Comparison of ENCODE assay signal across 1 cellular context in genomic region chr3:136196401-136197158, GRCh38.
TF ChIP-seq lines count a peak whose summit lies in the region.

No MANE protein-coding gene starts in this region.

TF ChIP-seq in HepG2, 621 proteins besides CTCF, POLR2A, EP300 and RAD21 (continued from another document and continues in another):
- TF ChIP-seq ZBTB40 (IDR thresholded peaks at IDR 0.05), result no peak
- TF ChIP-seq ZBTB40 (CRISPR knock-in tag; IDR thresholded peaks at IDR 0.05), result peak; percentile 85
- TF ChIP-seq ZNF260 (CRISPR knock-in tag; IDR thresholded peaks at IDR 0.05; ENCODE audit: borderline replicate concordance, low read depth), result peak; percentile 97; the same call in 1 of the 2 replicates
- TF ChIP-seq KMT2B (CRISPR knock-in tag; IDR thresholded peaks at IDR 0.05), result peak; percentile 82; the same call in 1 of the 2 replicates
- TF ChIP-seq MEF2D (CRISPR knock-in tag; IDR thresholded peaks at IDR 0.05), result peak; percentile 98
- TF ChIP-seq PLSCR1 (CRISPR knock-in tag; IDR thresholded peaks at IDR 0.05; ENCODE audit: borderline replicate concordance), result 0 out of 2 replicates have a peak, but pooled peaks have one; percentile 40
- peak; percentile 56; the same call in 1 of the 2 replicates for TF ChIP-seq ZNF788 (CRISPR knock-in tag; IDR thresholded peaks at IDR 0.05; ENCODE audit: borderline replicate concordance)
- TF ChIP-seq ZNF205 (CRISPR knock-in tag; IDR thresholded peaks at IDR 0.05), result peak; percentile 57
- no peak for TF ChIP-seq SSRP1 (CRISPR knock-in tag; IDR thresholded peaks at IDR 0.05)
- TF ChIP-seq FOXC1 (CRISPR knock-in tag; IDR thresholded peaks at IDR 0.05; ENCODE audit: borderline replicate concordance), result peak; percentile 97
- TF ChIP-seq GATAD1 (CRISPR knock-in tag; IDR thresholded peaks at IDR 0.05), result peak; percentile 58; the same call in 1 of the 2 replicates
- no peak for TF ChIP-seq ZFP36 (IDR thresholded peaks at IDR 0.05; ENCODE audit: borderline replicate concordance, low read depth, low read length, partially characterized antibody)
- peak; percentile 98 for TF ChIP-seq ZNF704 (CRISPR knock-in tag; IDR thresholded peaks at IDR 0.05; ENCODE audit: borderline replicate concordance)
- peak; percentile 59; the same call in 1 of the 2 replicates for TF ChIP-seq ZBTB42 (CRISPR knock-in tag; IDR thresholded peaks at IDR 0.05)
- TF ChIP-seq ZNF709 (CRISPR knock-in tag; IDR thresholded peaks at IDR 0.05), result peak; percentile 99
- TF ChIP-seq ZNF274 (CRISPR knock-in tag; IDR thresholded peaks at IDR 0.05), result peak; percentile 95
- peak; percentile 92 for TF ChIP-seq FOXK2 (IDR thresholded peaks at IDR 0.05)
- 0 out of 2 replicates have a peak, but pooled peaks have one; percentile 22 for TF ChIP-seq ZNF383 (CRISPR knock-in tag; IDR thresholded peaks at IDR 0.05; ENCODE audit: borderline replicate concordance)
- peak; percentile 98 for TF ChIP-seq ZNF839 (CRISPR knock-in tag; IDR thresholded peaks at IDR 0.05; ENCODE audit: borderline replicate concordance)
- TF ChIP-seq ZNF720 (CRISPR knock-in tag; IDR thresholded peaks at IDR 0.05), result no peak
- peak; percentile 29 to 84; a peak in 1 of 4 replicates for TF ChIP-seq KLF16 (CRISPR knock-in tag; IDR thresholded peaks at IDR 0.05)
- TF ChIP-seq HNRNPH1 (optimal IDR thresholded peaks at IDR 0.05; ENCODE audit: low read depth, low read length), result no peak
- peak; percentile 98 for TF ChIP-seq SALL1 (CRISPR knock-in tag; IDR thresholded peaks at IDR 0.05)
- 0 out of 2 replicates have a peak, but pooled peaks have one; percentile 38 for TF ChIP-seq CHD4 (IDR thresholded peaks at IDR 0.05; ENCODE audit: borderline replicate concordance, low read length)
- TF ChIP-seq HDAC2 (CRISPR knock-in tag; IDR thresholded peaks at IDR 0.05), result 0 out of 2 replicates have a peak, but pooled peaks have one; percentile 57
- TF ChIP-seq CAMTA2 (CRISPR knock-in tag; IDR thresholded peaks at IDR 0.05; ENCODE audit: borderline replicate concordance), result peak; percentile 92; the same call in 1 of the 2 replicates
- peak; percentile 51; the same call in 1 of the 2 replicates for TF ChIP-seq ZBTB7B (CRISPR knock-in tag; IDR thresholded peaks at IDR 0.05)
- TF ChIP-seq POLR2G (IDR thresholded peaks at IDR 0.05; ENCODE audit: low read depth, low read length), result peak; percentile 97
- peak; percentile 71 for TF ChIP-seq CERS6 (CRISPR knock-in tag; IDR thresholded peaks at IDR 0.05)
- TF ChIP-seq ZSCAN20 (CRISPR knock-in tag; IDR thresholded peaks at IDR 0.05; ENCODE audit: borderline replicate concordance), result peak; percentile 91; the same call in 1 of the 2 replicates
- TF ChIP-seq ZNF207 (IDR thresholded peaks at IDR 0.05; ENCODE audit: borderline replicate concordance), result no peak
- peak; percentile 55 for TF ChIP-seq GATA4 (IDR thresholded peaks at IDR 0.05; ENCODE audit: borderline replicate concordance, low read depth)
- TF ChIP-seq ZNF772 (CRISPR knock-in tag; IDR thresholded peaks at IDR 0.05), result no peak; the same call in 1 of the 2 replicates
- peak; percentile 98 for TF ChIP-seq MAX (IDR thresholded peaks at IDR 0.05)
- no peak for TF ChIP-seq ZNF326 (CRISPR knock-in tag; IDR thresholded peaks at IDR 0.05; ENCODE audit: borderline replicate concordance)
- 0 out of 2 replicates have a peak, but pooled peaks have one; percentile 75 for TF ChIP-seq MEIS1 (CRISPR knock-in tag; IDR thresholded peaks at IDR 0.05; ENCODE audit: borderline replicate concordance)
- TF ChIP-seq REPIN1 (CRISPR knock-in tag; IDR thresholded peaks at IDR 0.05; ENCODE audit: borderline replicate concordance, low read depth), result peak; percentile 98
- TF ChIP-seq ZNF558 (CRISPR knock-in tag; IDR thresholded peaks at IDR 0.05; ENCODE audit: borderline replicate concordance), result peak; percentile 87; the same call in 1 of the 2 replicates
- TF ChIP-seq SMC3 (IDR thresholded peaks at IDR 0.05; ENCODE audit: low read length), result no peak
- peak; percentile 97 for TF ChIP-seq HNF1B (CRISPR knock-in tag; IDR thresholded peaks at IDR 0.05)
- TF ChIP-seq HNF4A (CRISPR knock-in tag; IDR thresholded peaks at IDR 0.05), result no peak; the same call in 1 of the 2 replicates
